ENCODE assay signal across 8 cellular contexts in genomic region chr12:57754411-57755193, GRCh38. TPM values are rescaled to one million over a fixed set of nuclear protein-coding genes. Genes with fewer than 3 reads are reported as not detected.
DNase-seq lines count a peak whose midpoint lies in the region; ATAC-seq and TF ChIP-seq lines count a peak whose summit lies in the region.

Gene MARCHF9 (plus strand): TSS chr12:57755103. CDS start chr12:57755529, 426 bp downstream.

- H3K4me3 Mint-ChIP-seq in activated CD8-positive, alpha-beta T cell treated with anti-CD3 and anti-CD28 coated beads for 36 hours: peak within 1 kb of the TSS; percentile 79

- ATAC-seq in HG03196 (IDR thresholded peaks at IDR 0.05; ENCODE audit: unreplicated experiment): peak; percentile 32
- ATAC-seq in activated CD8-positive, alpha-beta T cell treated with anti-CD3 and anti-CD28 coated beads for 36 hours: peak; percentile 60

- DNase-seq in DMS 273 (lab: John Stamatoyannopoulos, UW; ENCODE audit: unreplicated experiment): peak; percentile 71
- DNase-seq in DMS 273 treated with DMSO at 0.1 percent for 48 hours (lab: John Stamatoyannopoulos, UW): no peak
- peak; percentile 94 for DNase-seq in NCI-H748 (lab: John Stamatoyannopoulos, UW; ENCODE audit: unreplicated experiment)
- peak; percentile 89 for DNase-seq in activated CD8-positive, alpha-beta T cell treated with anti-CD3 and anti-CD28 coated beads for 36 hours
- peak; percentile 76 for DNase-seq in effector CD8-positive, alpha-beta T cell (lab: John Stamatoyannopoulos, UW)
- DNase-seq in stimulated activated CD8-positive, alpha-beta memory T cell treated with anti-CD3 and anti-CD28 coated beads, Interleukin-4, amount 100 ng/mL, for 48 hours: peak; percentile 88

- CTCF ChIA-PET in activated CD8-positive, alpha-beta T cell treated with anti-CD3 and anti-CD28 coated beads for 36 hours (lab: Charles Lee): interaction anchor here (1.0 to 3.0 kb wide), 3 partner anchors 10 to 88 kb away, joined by 3 to 74 read pairs (median 6); partner anchors contain the start of gene CYP27B1

- intact Hi-C loops in activated CD8-positive, alpha-beta T cell treated with anti-CD3 and anti-CD28 coated beads for 36 hours (cut with micrococcal nuclease): no loop called here

- peaks cover 57% of the 10 kb centered on the region for H3K4me1 ChIP-seq in mononuclear cell (ENCODE audit: insufficient read depth, low read length)

- H3K27me3 Mint-ChIP-seq in activated CD8-positive, alpha-beta T cell treated with anti-CD3 and anti-CD28 coated beads for 36 hours: no peaks in the 10 kb centered on the region

- TF ChIP-seq CTCF in activated CD8-positive, alpha-beta T cell treated with anti-CD3 and anti-CD28 coated beads for 36 hours (IDR thresholded peaks at IDR 0.05): no peak

- no peaks in the 10 kb centered on the region for H3K9me3 Mint-ChIP-seq in activated CD8-positive, alpha-beta T cell treated with anti-CD3 and anti-CD28 coated beads for 36 hours

- POLR2A ChIA-PET in activated CD8-positive, alpha-beta T cell treated with anti-CD3 and anti-CD28 coated beads for 36 hours (lab: Charles Lee): interaction anchor here (0.6 to 2.4 kb wide), 6 partner anchors 10 to 234 kb away, joined by 3 to 9 read pairs (median 6); partner anchors contain the start of genes CYP27B1, DDIT3, EEF1AKMT3 and METTL1

- H3K36me3 Mint-ChIP-seq in activated CD8-positive, alpha-beta T cell treated with anti-CD3 and anti-CD28 coated beads for 36 hours (ENCODE audit: low read depth): peaks cover 40% of the 10 kb centered on the region

- peak within 1 kb of the TSS; percentile 49 for H3K4me3 ChIP-seq in mononuclear cell (ENCODE audit: low read length)

- H3K9me3 ChIP-seq in mononuclear cell (ENCODE audit: low read depth, low read length): no peaks in the 10 kb centered on the region

- no peaks in the 10 kb centered on the region for H3K27me3 ChIP-seq in mononuclear cell (ENCODE audit: insufficient read depth, low read length)

- H3K4me1 Mint-ChIP-seq in activated CD8-positive, alpha-beta T cell treated with anti-CD3 and anti-CD28 coated beads for 36 hours (ENCODE audit: low read depth): peaks cover 56% of the 10 kb centered on the region

- H3K27ac Mint-ChIP-seq in activated CD8-positive, alpha-beta T cell treated with anti-CD3 and anti-CD28 coated beads for 36 hours: peak within 1 kb of the TSS; percentile 56

RNA-seq across cellular contexts. Expression of gene MARCHF9, which starts in this region (rescaled TPM):
- 10 to 100 TPM; 23.4 to 24.3 TPM for total RNA-seq in activated CD8-positive, alpha-beta T cell treated with anti-CD3 and anti-CD28 coated beads for 36 hours
- 13.9 TPM for total RNA-seq in mononuclear cell
